In genomic region chr7:43954524-43955228, GRCh38 we compare ENCODE assay signal across 8 cellular contexts. TPM values are rescaled to one million over a fixed set of nuclear protein-coding genes. Genes with fewer than 3 reads are reported as not detected.
A peak's percentile ranks its signal among the peaks of the same experiment; 100 is the strongest.
DNase-seq lines count a peak whose midpoint lies in the region; ATAC-seq and TF ChIP-seq lines count a peak whose summit lies in the region.

No MANE protein-coding gene starts in this region.

- H2BK12ac ChIP-seq in mesenchymal stem cell (ENCODE audit: low read length in 2 of 2) = no peak overlapping the region

- no peak overlapping the region for H4K8ac ChIP-seq in mesenchymal stem cell (ENCODE audit: low read length)

- no peak overlapping the region for H2BK5ac ChIP-seq in mesenchymal stem cell (ENCODE audit: low read depth, low read length, poor library complexity, severe bottlenecking)

- no peaks in the 10 kb centered on the region for H3K9me3 ChIP-seq in mesenchymal stem cell (ENCODE audit: control insufficient read depth, low read length)

- peak; percentile 81 for ATAC-seq in HG03432 (IDR thresholded peaks at IDR 0.05; ENCODE audit: unreplicated experiment)
- no peak for ATAC-seq in HG02840 (IDR thresholded peaks at IDR 0.05; ENCODE audit: low FRiP score, unreplicated experiment)

- no peak overlapping the region for H3K4me2 ChIP-seq in mesenchymal stem cell (ENCODE audit: low read length, poor library complexity, severe bottlenecking)

- H3K4me1 ChIP-seq in mesenchymal stem cell (ENCODE audit: control insufficient read depth, insufficient read depth, low read depth, low read length) = no peaks in the 10 kb centered on the region

- TF ChIP-seq CTCF in AG10803 (conservative IDR thresholded peaks at IDR 0.05; ENCODE audit: low read length) = peak; percentile 68
- peak; percentile 56 for TF ChIP-seq CTCF in GM10266 (IDR thresholded peaks at IDR 0.05; ENCODE audit: control insufficient read depth, insufficient read depth, low read depth, missing control alignments)

- no peak overlapping the region for H3K18ac ChIP-seq in mesenchymal stem cell (ENCODE audit: low read depth in 1 of 2, low read length in 2 of 2)

- 60% methylated on average over 3 of the region's 3 CpGs for WGBS in mesenchymal stem cell

- H3K27ac ChIP-seq in mesenchymal stem cell (ENCODE audit: low read length, poor library complexity, severe bottlenecking) = no peak overlapping the region

- H3K9ac ChIP-seq in mesenchymal stem cell (ENCODE audit: low read length) = no peak overlapping the region

- no peak overlapping the region for H3K23ac ChIP-seq in mesenchymal stem cell (ENCODE audit: low read length in 2 of 2)

- no peak overlapping the region for H2AK5ac ChIP-seq in mesenchymal stem cell (ENCODE audit: low read length, severe bottlenecking)

- H3K4me3 ChIP-seq in AG10803 (ENCODE audit: low read length) = no peak overlapping the region
- no peak overlapping the region for H3K4me3 ChIP-seq in mesenchymal stem cell (ENCODE audit: insufficient read depth in 1 of 2, low read depth in 1 of 2, low read length in 2 of 2)

- no peak overlapping the region for H2BK15ac ChIP-seq in mesenchymal stem cell (ENCODE audit: low read depth, poor library complexity, severe bottlenecking)

- H3K36me3 ChIP-seq in mesenchymal stem cell (ENCODE audit: control insufficient read depth in 1 of 2, insufficient read depth in 2 of 2, low read depth in 1 of 2, low read length in 2 of 2) = peaks cover 22 to 36% of the 10 kb centered on the region in 2 experiments

- H4K91ac ChIP-seq in mesenchymal stem cell (ENCODE audit: low read length) = no peak overlapping the region

- no peak overlapping the region for H2BK120ac ChIP-seq in mesenchymal stem cell (ENCODE audit: low read depth, low read length)

- H3K14ac ChIP-seq in mesenchymal stem cell (ENCODE audit: low read length in 2 of 2) = no peak overlapping the region

- H2AFZ ChIP-seq in mesenchymal stem cell (ENCODE audit: low read depth, low read length) = no peak overlapping the region

- no peak overlapping the region for H3K4ac ChIP-seq in mesenchymal stem cell (ENCODE audit: low read depth in 1 of 2, low read length in 2 of 2)

- no peaks in the 10 kb centered on the region for H3K27me3 ChIP-seq in mesenchymal stem cell (ENCODE audit: control insufficient read depth in 1 of 2, insufficient read depth in 1 of 2, low read length in 2 of 2)

- DNase-seq in AG10803 (ENCODE audit: low read depth) (peak; percentile 60), GM10266 (ENCODE audit: extremely low spot score) (peak; percentile 58), RKO (ENCODE audit: low spot score) (peak; percentile 78), dermis blood vessel endothelial cell (peak; percentile 74), mesenchymal stem cell (peak; percentile 71)
- no peak for DNase-seq in activated CD8-positive, alpha-beta memory T cell treated with anti-CD3 and anti-CD28 coated beads, Interleukin-2, amount 50 U/mL, for 4 hours

- no peaks in the 10 kb centered on the region for H3K79me1 ChIP-seq in mesenchymal stem cell (replicated peaks; ENCODE audit: low read length, poor library complexity, severe bottlenecking)

RNA-seq across cellular contexts. Expression of gene UBE2D4, which starts 28.4 kb away (rescaled TPM):
- total RNA-seq in dermis blood vessel endothelial cell = 6.1 and 9.5 TPM in 2 replicates
- polyA plus RNA-seq in mesenchymal stem cell (2013, experiment 1 of 2) = 10.9 TPM
- 9.9 TPM for polyA plus RNA-seq in mesenchymal stem cell (2013, experiment 2 of 2)

RNA-seq across cellular contexts. Expression of gene SPDYE1, which starts 43.0 kb away (rescaled TPM):
- not detected in 2 replicates for total RNA-seq in dermis blood vessel endothelial cell
- polyA plus RNA-seq in mesenchymal stem cell (2013, experiment 1 of 2) = not detected
- polyA plus RNA-seq in mesenchymal stem cell (2013, experiment 2 of 2) = not detected

RNA-seq across cellular contexts. Expression of gene URGCP, which starts 48.3 kb away (rescaled TPM):
- total RNA-seq in dermis blood vessel endothelial cell = 27.5 and 34.2 TPM in 2 replicates
- 16.7 TPM for polyA plus RNA-seq in mesenchymal stem cell (2013, experiment 1 of 2)
- 16.2 TPM for polyA plus RNA-seq in mesenchymal stem cell (2013, experiment 2 of 2)
